In genomic region chr19:51339687-51340656, GRCh38 we compare ENCODE assay signal across 1 cellular context.
TF ChIP-seq lines count a peak whose summit lies in the region.

No MANE protein-coding gene starts in this region.

TF ChIP-seq in K562, 482 proteins besides CTCF, POLR2A, EP300 and RAD21 (continued from another document and continues in another):
- TF ChIP-seq, protein P1, sequence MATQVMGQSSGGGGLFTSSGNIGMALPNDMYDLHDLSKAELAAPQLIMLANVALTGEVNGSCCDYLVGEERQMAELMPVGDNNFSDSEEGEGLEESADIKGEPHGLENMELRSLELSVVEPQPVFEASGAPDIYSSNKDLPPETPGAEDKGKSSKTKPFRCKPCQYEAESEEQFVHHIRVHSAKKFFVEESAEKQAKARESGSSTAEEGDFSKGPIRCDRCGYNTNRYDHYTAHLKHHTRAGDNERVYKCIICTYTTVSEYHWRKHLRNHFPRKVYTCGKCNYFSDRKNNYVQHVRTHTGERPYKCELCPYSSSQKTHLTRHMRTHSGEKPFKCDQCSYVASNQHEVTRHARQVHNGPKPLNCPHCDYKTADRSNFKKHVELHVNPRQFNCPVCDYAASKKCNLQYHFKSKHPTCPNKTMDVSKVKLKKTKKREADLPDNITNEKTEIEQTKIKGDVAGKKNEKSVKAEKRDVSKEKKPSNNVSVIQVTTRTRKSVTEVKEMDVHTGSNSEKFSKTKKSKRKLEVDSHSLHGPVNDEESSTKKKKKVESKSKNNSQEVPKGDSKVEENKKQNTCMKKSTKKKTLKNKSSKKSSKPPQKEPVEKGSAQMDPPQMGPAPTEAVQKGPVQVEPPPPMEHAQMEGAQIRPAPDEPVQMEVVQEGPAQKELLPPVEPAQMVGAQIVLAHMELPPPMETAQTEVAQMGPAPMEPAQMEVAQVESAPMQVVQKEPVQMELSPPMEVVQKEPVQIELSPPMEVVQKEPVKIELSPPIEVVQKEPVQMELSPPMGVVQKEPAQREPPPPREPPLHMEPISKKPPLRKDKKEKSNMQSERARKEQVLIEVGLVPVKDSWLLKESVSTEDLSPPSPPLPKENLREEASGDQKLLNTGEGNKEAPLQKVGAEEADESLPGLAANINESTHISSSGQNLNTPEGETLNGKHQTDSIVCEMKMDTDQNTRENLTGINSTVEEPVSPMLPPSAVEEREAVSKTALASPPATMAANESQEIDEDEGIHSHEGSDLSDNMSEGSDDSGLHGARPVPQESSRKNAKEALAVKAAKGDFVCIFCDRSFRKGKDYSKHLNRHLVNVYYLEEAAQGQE (CRISPR knock-in tag; IDR thresholded peaks at IDR 0.05; ENCODE audit: low read depth) = no peak; the same call in none of the 2 replicates
- peak; percentile 32; the same call in 1 of the 2 replicates for TF ChIP-seq HCFC1 (IDR thresholded peaks at IDR 0.05; ENCODE audit: low read depth, low read length)
- TF ChIP-seq THRA (IDR thresholded peaks at IDR 0.05) = no peak
- TF ChIP-seq HDGF (IDR thresholded peaks at IDR 0.05) = peak; percentile 42; the same call in 1 of the 2 replicates
- no peak for TF ChIP-seq PRMT5 (CRISPR knock-in tag; IDR thresholded peaks at IDR 0.05)
- TF ChIP-seq ZBTB1 (CRISPR knock-in tag; IDR thresholded peaks at IDR 0.05; ENCODE audit: borderline replicate concordance, low read depth) = peak; percentile 84
- no peak for TF ChIP-seq ZNF140 (CRISPR knock-in tag; IDR thresholded peaks at IDR 0.05)
- 0 out of 2 replicates have a peak, but pooled peaks have one; percentile 58 for TF ChIP-seq NBN (IDR thresholded peaks at IDR 0.05; ENCODE audit: low read depth)
- TF ChIP-seq ZFPM2 (CRISPR knock-in tag; IDR thresholded peaks at IDR 0.05) = no peak
- TF ChIP-seq ZNF146 (CRISPR knock-in tag; IDR thresholded peaks at IDR 0.05; ENCODE audit: unreplicated experiment) = no peak
- TF ChIP-seq TRIM28 (IDR thresholded peaks at IDR 0.05) = no peak
- TF ChIP-seq FOXA3 (CRISPR knock-in tag; conservative IDR thresholded peaks at IDR 0.05 in 1 of 2, IDR thresholded peaks at IDR 0.05 in 1 of 2) = peak in 1 of 2 experiments; percentile 81; a peak in 2 of 4 replicates
- TF ChIP-seq MEF2D (tag; conservative IDR thresholded peaks at IDR 0.05; ENCODE audit: low read depth) = no peak
- TF ChIP-seq POLR3G (IDR thresholded peaks at IDR 0.05; ENCODE audit: extremely low read depth, insufficient read length, insufficient replicate concordance) = no peak
- TF ChIP-seq, protein P2, sequence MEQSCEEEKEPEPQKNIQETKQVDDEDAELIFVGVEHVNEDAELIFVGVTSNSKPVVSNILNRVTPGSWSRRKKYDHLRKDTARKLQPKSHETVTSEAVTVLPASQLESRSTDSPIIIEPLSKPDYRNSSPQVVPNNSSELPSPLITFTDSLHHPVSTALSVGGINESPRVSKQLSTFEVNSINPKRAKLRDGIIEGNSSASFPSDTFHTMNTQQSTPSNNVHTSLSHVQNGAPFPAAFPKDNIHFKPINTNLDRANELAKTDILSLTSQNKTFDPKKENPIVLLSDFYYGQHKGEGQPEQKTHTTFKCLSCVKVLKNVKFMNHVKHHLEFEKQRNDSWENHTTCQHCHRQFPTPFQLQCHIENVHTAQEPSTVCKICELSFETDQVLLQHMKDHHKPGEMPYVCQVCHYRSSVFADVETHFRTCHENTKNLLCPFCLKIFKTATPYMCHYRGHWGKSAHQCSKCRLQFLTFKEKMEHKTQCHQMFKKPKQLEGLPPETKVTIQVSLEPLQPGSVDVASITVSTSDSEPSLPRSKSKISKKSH (CRISPR knock-in tag; IDR thresholded peaks at IDR 0.05) = no peak
- TF ChIP-seq, protein P3, sequence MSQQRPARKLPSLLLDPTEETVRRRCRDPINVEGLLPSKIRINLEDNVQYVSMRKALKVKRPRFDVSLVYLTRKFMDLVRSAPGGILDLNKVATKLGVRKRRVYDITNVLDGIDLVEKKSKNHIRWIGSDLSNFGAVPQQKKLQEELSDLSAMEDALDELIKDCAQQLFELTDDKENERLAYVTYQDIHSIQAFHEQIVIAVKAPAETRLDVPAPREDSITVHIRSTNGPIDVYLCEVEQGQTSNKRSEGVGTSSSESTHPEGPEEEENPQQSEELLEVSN (IDR thresholded peaks at IDR 0.05; ENCODE audit: borderline replicate concordance in 1 of 2, extremely low read depth in 1 of 2, insufficient read depth in 1 of 2, insufficient read length in 1 of 2, low read depth in 1 of 2, low read length in 1 of 2, poor library complexity in 1 of 2, severe bottlenecking in 1 of 2) = peak; percentile 96 to 97
- TF ChIP-seq ZNF717 (CRISPR knock-in tag; IDR thresholded peaks at IDR 0.05) = 0 out of 2 replicates have a peak, but pooled peaks have one; percentile 6
- peak; percentile 5 for TF ChIP-seq SAP30 (IDR thresholded peaks at IDR 0.05; ENCODE audit: borderline replicate concordance, insufficient read depth, low read depth, low read length, poor library complexity, severe bottlenecking)
- no peak for TF ChIP-seq LCOR (CRISPR knock-in tag; IDR thresholded peaks at IDR 0.05)
- TF ChIP-seq, protein P4, sequence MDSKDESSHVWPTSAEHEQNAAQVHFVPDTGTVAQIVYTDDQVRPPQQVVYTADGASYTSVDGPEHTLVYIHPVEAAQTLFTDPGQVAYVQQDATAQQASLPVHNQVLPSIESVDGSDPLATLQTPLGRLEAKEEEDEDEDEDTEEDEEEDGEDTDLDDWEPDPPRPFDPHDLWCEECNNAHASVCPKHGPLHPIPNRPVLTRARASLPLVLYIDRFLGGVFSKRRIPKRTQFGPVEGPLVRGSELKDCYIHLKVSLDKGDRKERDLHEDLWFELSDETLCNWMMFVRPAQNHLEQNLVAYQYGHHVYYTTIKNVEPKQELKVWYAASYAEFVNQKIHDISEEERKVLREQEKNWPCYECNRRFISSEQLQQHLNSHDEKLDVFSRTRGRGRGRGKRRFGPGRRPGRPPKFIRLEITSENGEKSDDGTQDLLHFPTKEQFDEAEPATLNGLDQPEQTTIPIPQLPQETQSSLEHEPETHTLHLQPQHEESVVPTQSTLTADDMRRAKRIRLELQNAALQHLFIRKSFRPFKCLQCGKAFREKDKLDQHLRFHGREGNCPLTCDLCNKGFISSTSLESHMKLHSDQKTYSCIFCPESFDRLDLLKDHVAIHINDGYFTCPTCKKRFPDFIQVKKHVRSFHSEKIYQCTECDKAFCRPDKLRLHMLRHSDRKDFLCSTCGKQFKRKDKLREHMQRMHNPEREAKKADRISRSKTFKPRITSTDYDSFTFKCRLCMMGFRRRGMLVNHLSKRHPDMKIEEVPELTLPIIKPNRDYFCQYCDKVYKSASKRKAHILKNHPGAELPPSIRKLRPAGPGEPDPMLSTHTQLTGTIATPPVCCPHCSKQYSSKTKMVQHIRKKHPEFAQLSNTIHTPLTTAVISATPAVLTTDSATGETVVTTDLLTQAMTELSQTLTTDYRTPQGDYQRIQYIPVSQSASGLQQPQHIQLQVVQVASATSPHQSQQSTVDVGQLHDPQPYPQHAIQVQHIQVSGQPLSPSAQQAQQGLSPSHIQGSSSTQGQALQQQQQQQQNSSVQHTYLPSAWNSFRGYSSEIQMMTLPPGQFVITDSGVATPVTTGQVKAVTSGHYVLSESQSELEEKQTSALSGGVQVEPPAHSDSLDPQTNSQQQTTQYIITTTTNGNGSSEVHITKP (IDR thresholded peaks at IDR 0.05; ENCODE audit: partially characterized antibody) = no peak
- TF ChIP-seq RB1 (IDR thresholded peaks at IDR 0.05; ENCODE audit: low read depth) = peak; percentile 97
- peak; percentile 92 for TF ChIP-seq USF1 (CRISPR knock-in tag; IDR thresholded peaks at IDR 0.05)
- peak; percentile 65 for TF ChIP-seq CREM (IDR thresholded peaks at IDR 0.05; ENCODE audit: low read depth)
- TF ChIP-seq, protein P5, sequence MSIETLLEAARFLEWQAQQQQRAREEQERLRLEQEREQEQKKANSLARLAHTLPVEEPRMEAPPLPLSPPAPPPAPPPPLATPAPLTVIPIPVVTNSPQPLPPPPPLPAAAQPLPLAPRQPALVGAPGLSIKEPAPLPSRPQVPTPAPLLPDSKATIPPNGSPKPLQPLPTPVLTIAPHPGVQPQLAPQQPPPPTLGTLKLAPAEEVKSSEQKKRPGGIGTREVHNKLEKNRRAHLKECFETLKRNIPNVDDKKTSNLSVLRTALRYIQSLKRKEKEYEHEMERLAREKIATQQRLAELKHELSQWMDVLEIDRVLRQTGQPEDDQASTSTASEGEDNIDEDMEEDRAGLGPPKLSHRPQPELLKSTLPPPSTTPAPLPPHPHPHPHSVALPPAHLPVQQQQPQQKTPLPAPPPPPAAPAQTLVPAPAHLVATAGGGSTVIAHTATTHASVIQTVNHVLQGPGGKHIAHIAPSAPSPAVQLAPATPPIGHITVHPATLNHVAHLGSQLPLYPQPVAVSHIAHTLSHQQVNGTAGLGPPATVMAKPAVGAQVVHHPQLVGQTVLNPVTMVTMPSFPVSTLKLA (conservative IDR thresholded peaks at IDR 0.05) = peak in 1 of 2 experiments; percentile 78; a peak in 1 of 4 replicates
- peak; percentile 92 for TF ChIP-seq HMGN3 (IDR thresholded peaks at IDR 0.05; ENCODE audit: borderline replicate concordance, extremely low read depth, insufficient read length, low read depth, low read length)
- TF ChIP-seq ATF2 (CRISPR knock-in tag; IDR thresholded peaks at IDR 0.05) = peak; percentile 74; the same call in 1 of the 2 replicates
- peak; percentile 90 for TF ChIP-seq MAX (CRISPR knock-in tag; IDR thresholded peaks at IDR 0.05)
- TF ChIP-seq, protein P6, sequence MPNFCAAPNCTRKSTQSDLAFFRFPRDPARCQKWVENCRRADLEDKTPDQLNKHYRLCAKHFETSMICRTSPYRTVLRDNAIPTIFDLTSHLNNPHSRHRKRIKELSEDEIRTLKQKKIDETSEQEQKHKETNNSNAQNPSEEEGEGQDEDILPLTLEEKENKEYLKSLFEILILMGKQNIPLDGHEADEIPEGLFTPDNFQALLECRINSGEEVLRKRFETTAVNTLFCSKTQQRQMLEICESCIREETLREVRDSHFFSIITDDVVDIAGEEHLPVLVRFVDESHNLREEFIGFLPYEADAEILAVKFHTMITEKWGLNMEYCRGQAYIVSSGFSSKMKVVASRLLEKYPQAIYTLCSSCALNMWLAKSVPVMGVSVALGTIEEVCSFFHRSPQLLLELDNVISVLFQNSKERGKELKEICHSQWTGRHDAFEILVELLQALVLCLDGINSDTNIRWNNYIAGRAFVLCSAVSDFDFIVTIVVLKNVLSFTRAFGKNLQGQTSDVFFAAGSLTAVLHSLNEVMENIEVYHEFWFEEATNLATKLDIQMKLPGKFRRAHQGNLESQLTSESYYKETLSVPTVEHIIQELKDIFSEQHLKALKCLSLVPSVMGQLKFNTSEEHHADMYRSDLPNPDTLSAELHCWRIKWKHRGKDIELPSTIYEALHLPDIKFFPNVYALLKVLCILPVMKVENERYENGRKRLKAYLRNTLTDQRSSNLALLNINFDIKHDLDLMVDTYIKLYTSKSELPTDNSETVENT (CRISPR knock-in tag; IDR thresholded peaks at IDR 0.05) = peak; percentile 93
- TF ChIP-seq ZNF75A (CRISPR knock-in tag; IDR thresholded peaks at IDR 0.05) = no peak
- TF ChIP-seq, protein P7, sequence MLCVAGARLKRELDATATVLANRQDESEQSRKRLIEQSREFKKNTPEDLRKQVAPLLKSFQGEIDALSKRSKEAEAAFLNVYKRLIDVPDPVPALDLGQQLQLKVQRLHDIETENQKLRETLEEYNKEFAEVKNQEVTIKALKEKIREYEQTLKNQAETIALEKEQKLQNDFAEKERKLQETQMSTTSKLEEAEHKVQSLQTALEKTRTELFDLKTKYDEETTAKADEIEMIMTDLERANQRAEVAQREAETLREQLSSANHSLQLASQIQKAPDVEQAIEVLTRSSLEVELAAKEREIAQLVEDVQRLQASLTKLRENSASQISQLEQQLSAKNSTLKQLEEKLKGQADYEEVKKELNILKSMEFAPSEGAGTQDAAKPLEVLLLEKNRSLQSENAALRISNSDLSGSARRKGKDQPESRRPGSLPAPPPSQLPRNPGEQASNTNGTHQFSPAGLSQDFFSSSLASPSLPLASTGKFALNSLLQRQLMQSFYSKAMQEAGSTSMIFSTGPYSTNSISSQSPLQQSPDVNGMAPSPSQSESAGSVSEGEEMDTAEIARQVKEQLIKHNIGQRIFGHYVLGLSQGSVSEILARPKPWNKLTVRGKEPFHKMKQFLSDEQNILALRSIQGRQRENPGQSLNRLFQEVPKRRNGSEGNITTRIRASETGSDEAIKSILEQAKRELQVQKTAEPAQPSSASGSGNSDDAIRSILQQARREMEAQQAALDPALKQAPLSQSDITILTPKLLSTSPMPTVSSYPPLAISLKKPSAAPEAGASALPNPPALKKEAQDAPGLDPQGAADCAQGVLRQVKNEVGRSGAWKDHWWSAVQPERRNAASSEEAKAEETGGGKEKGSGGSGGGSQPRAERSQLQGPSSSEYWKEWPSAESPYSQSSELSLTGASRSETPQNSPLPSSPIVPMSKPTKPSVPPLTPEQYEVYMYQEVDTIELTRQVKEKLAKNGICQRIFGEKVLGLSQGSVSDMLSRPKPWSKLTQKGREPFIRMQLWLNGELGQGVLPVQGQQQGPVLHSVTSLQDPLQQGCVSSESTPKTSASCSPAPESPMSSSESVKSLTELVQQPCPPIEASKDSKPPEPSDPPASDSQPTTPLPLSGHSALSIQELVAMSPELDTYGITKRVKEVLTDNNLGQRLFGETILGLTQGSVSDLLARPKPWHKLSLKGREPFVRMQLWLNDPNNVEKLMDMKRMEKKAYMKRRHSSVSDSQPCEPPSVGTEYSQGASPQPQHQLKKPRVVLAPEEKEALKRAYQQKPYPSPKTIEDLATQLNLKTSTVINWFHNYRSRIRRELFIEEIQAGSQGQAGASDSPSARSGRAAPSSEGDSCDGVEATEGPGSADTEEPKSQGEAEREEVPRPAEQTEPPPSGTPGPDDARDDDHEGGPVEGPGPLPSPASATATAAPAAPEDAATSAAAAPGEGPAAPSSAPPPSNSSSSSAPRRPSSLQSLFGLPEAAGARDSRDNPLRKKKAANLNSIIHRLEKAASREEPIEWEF (CRISPR knock-in tag; IDR thresholded peaks at IDR 0.05) = no peak
